Comparison of ENCODE assay signal across 2 cellular contexts in the genomic region with DNA sequence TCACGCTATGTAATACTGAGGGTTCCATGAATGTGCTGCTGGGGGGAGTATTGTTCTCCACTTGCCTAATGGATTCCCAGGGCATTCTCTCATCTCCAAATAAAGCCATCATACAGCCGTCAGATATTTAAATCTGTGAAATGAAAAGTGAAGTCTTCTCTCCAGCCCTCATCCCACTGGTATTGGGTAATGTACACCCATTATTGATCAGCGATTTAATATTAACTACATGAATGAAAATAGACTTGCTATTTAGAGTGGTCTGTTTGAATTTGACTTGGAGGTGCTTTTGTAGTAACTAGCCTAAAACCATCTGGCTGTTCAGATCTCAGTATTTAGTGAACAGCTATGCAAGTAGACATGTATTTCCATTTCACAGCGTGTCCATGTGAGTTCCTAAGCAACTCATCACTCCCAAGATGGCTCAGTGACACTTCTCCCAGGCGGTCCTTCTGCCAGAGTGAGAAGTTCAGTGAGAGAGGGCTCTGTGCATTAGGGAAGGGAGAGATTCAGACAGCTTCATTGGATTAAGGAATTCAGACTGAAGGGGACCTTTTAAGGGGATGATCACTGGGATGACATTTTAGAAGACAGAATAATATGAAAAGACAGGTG.
TF ChIP-seq lines count a peak whose summit lies in the region.

No MANE protein-coding gene starts in this region.

TF ChIP-seq in liver, 16 proteins besides CTCF, POLR2A, EP300 and RAD21 (continued from another document):
- TF ChIP-seq, protein P1, sequence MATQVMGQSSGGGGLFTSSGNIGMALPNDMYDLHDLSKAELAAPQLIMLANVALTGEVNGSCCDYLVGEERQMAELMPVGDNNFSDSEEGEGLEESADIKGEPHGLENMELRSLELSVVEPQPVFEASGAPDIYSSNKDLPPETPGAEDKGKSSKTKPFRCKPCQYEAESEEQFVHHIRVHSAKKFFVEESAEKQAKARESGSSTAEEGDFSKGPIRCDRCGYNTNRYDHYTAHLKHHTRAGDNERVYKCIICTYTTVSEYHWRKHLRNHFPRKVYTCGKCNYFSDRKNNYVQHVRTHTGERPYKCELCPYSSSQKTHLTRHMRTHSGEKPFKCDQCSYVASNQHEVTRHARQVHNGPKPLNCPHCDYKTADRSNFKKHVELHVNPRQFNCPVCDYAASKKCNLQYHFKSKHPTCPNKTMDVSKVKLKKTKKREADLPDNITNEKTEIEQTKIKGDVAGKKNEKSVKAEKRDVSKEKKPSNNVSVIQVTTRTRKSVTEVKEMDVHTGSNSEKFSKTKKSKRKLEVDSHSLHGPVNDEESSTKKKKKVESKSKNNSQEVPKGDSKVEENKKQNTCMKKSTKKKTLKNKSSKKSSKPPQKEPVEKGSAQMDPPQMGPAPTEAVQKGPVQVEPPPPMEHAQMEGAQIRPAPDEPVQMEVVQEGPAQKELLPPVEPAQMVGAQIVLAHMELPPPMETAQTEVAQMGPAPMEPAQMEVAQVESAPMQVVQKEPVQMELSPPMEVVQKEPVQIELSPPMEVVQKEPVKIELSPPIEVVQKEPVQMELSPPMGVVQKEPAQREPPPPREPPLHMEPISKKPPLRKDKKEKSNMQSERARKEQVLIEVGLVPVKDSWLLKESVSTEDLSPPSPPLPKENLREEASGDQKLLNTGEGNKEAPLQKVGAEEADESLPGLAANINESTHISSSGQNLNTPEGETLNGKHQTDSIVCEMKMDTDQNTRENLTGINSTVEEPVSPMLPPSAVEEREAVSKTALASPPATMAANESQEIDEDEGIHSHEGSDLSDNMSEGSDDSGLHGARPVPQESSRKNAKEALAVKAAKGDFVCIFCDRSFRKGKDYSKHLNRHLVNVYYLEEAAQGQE (IDR thresholded peaks at IDR 0.05), result no peak
- TF ChIP-seq RXRA (IDR thresholded peaks at IDR 0.05) (no peak), YY1 (IDR thresholded peaks at IDR 0.05) (peak; percentile 33)

TF ChIP-seq in HepG2, 621 proteins besides CTCF, POLR2A, EP300 and RAD21 (continued from another document):
- TF ChIP-seq, protein P2, sequence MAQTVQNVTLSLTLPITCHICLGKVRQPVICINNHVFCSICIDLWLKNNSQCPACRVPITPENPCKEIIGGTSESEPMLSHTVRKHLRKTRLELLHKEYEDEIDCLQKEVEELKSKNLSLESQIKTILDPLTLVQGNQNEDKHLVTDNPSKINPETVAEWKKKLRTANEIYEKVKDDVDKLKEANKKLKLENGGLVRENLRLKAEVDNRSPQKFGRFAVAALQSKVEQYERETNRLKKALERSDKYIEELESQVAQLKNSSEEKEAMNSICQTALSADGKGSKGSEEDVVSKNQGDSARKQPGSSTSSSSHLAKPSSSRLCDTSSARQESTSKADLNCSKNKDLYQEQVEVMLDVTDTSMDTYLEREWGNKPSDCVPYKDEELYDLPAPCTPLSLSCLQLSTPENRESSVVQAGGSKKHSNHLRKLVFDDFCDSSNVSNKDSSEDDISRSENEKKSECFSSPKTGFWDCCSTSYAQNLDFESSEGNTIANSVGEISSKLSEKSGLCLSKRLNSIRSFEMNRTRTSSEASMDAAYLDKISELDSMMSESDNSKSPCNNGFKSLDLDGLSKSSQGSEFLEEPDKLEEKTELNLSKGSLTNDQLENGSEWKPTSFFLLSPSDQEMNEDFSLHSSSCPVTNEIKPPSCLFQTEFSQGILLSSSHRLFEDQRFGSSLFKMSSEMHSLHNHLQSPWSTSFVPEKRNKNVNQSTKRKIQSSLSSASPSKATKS (CRISPR knock-in tag; IDR thresholded peaks at IDR 0.05), result no peak
- TF ChIP-seq SNAI1 (CRISPR knock-in tag; IDR thresholded peaks at IDR 0.05; ENCODE audit: borderline replicate concordance) (no peak), ZNF878 (CRISPR knock-in tag; IDR thresholded peaks at IDR 0.05) (no peak), NR2F6 (IDR thresholded peaks at IDR 0.05) (no peak), NR2F6 (CRISPR knock-in tag; IDR thresholded peaks at IDR 0.05) (no peak), ZNF7 (CRISPR knock-in tag; IDR thresholded peaks at IDR 0.05) (no peak), SMAD9 (CRISPR knock-in tag; IDR thresholded peaks at IDR 0.05) (no peak)
- TF ChIP-seq, protein P3, sequence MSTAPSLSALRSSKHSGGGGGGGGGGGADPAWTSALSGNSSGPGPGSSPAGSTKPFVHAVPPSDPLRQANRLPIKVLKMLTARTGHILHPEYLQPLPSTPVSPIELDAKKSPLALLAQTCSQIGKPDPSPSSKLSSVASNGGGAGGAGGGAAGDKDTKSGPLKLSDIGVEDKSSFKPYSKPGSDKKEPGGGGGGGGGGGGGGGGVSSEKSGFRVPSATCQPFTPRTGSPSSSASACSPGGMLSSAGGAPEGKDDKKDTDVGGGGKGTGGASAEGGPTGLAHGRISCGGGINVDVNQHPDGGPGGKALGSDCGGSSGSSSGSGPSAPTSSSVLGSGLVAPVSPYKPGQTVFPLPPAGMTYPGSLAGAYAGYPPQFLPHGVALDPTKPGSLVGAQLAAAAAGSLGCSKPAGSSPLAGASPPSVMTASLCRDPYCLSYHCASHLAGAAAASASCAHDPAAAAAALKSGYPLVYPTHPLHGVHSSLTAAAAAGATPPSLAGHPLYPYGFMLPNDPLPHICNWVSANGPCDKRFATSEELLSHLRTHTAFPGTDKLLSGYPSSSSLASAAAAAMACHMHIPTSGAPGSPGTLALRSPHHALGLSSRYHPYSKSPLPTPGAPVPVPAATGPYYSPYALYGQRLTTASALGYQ (CRISPR knock-in tag; IDR thresholded peaks at IDR 0.05), result no peak
